Comparison of ENCODE assay signal across 19 cellular contexts in the genomic region with DNA sequence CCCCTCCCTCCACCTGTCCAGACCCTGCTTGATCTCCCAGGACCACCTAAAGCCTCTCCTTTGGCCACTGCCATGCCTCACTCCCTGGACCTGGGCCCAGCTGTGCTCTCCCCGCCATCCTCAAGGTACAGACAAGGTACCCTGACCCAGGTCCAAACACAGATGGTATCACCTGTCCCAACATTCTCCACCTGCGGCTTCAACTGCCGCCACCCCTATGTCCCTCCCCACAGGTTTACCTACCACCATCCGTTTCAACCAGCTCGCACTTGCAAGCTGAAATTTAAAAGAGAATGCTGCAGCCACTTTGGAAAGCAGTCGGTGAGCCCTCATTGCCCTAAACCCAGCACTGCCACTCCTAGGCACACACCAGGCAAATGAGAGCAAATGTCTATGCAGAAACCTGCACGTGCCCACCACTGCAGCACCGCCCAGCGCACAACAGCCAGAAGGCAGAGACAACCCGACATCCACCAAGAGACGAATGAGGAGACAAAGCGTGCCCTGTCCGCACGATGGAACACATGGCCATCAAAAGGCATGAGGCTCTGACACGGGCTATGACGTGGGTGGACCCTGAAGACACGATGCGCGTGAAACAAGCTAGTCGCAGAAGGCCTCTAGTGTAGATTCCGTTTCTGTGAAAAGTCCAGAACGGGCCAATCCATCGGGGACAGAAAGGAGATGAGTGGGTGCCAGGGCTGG.
DNase-seq lines count a peak whose midpoint lies in the region; ATAC-seq and TF ChIP-seq lines count a peak whose summit lies in the region.
"Had no signal": no experiment of that assay in that cellular context is flagged by ENCODE, and none has a peak within 500 bp of the region (broad histone marks: within the 10 kb centered on the region; RNA-seq: fewer than 3 reads in every experiment).

No MANE protein-coding gene starts in this region.

- no peaks in the 10 kb centered on the region for H3K36me3 ChIP-seq in endodermal cell (ENCODE audit: control insufficient read depth, insufficient read depth, low read length)

- CTCF ChIA-PET in RWPE1 (lab: Yijun Ruan, JAX): no interaction called here
- CTCF ChIA-PET in activated CD8-positive, alpha-beta memory T cell treated with anti-CD3 and anti-CD28 coated beads, Interleukin-2, amount 10 ng/mL, durations not matched to agents 7 days and 5 days (lab: Charles Lee): no interaction called here

- no peaks in the 10 kb centered on the region for H3K27me3 ChIP-seq in endodermal cell (ENCODE audit: control insufficient read depth, insufficient read depth, low read length, poor library complexity, severe bottlenecking)

- peak overlapping the region; percentile 55; the same call in 1 of the 2 replicates for H3K27ac ChIP-seq in RWPE1
- no peak overlapping the region for H3K27ac ChIP-seq in endodermal cell (ENCODE audit: low read depth, low read length)
- peak overlapping the region; percentile 71 for H3K27ac ChIP-seq in temporal lobe (ENCODE audit: low read depth, low read length)

- no peaks in the 10 kb centered on the region for H3K9me3 ChIP-seq in endodermal cell (ENCODE audit: control insufficient read depth, low read length)
- H3K9me3 ChIP-seq: mucosa of descending colon had no signal

- H3K27ac Mint-ChIP-seq in endodermal cell (peak overlapping the region; percentile 72), neural crest cell (ENCODE audit: unreplicated experiment) (peak overlapping the region; percentile 13)
- no peak overlapping the region for H3K27ac Mint-ChIP-seq in activated CD8-positive, alpha-beta memory T cell treated with anti-CD3 and anti-CD28 coated beads, Interleukin-2, amount 10 ng/mL, durations not matched to agents 7 days and 5 days
- H3K27ac Mint-ChIP-seq: activated T-helper 1 cell treated with anti-CD3 and anti-CD28 coated beads, Interleukin-12 subunit alpha, Interleukin-12 subunit beta, Interleukin-2, Interleukin-4 antibody, amounts not matched to agents 30 ng/mL and 10 ng/mL and 1 ng/mL, durations not matched to agents 14 hours and 24 hours and 36 hours; T-helper 17 cell had no signal

- H3K4me3 Mint-ChIP-seq in endodermal cell (no peak overlapping the region), neural crest cell (no peak overlapping the region)
- no peak overlapping the region for H3K4me3 Mint-ChIP-seq in activated CD8-positive, alpha-beta memory T cell treated with anti-CD3 and anti-CD28 coated beads, Interleukin-2, amount 10 ng/mL, durations not matched to agents 7 days and 5 days
- H3K4me3 Mint-ChIP-seq: activated T-helper 1 cell treated with anti-CD3 and anti-CD28 coated beads, Interleukin-12 subunit alpha, Interleukin-12 subunit beta, Interleukin-2, Interleukin-4 antibody, amounts not matched to agents 30 ng/mL and 10 ng/mL and 1 ng/mL, durations not matched to agents 14 hours and 24 hours and 36 hours; T-helper 17 cell had no signal

- H3K9me3 Mint-ChIP-seq in endodermal cell (no peaks in the 10 kb centered on the region), neural crest cell (no peaks in the 10 kb centered on the region)
- no peaks in the 10 kb centered on the region for H3K9me3 Mint-ChIP-seq in activated CD8-positive, alpha-beta memory T cell treated with anti-CD3 and anti-CD28 coated beads, Interleukin-2, amount 10 ng/mL, durations not matched to agents 7 days and 5 days (ENCODE audit: low read depth)
- H3K9me3 Mint-ChIP-seq: activated T-helper 1 cell treated with anti-CD3 and anti-CD28 coated beads, Interleukin-12 subunit alpha, Interleukin-12 subunit beta, Interleukin-2, Interleukin-4 antibody, amounts not matched to agents 30 ng/mL and 10 ng/mL and 1 ng/mL, durations not matched to agents 14 hours and 24 hours and 36 hours had no signal

- no peak overlapping the region for H3K4me3 ChIP-seq in endodermal cell (ENCODE audit: low read length)
- H3K4me3 ChIP-seq: mucosa of descending colon, skin epidermis had no signal

- H3K4me1 ChIP-seq in endodermal cell (ENCODE audit: control insufficient read depth, insufficient read depth, low read length): no peaks in the 10 kb centered on the region

- POLR2A ChIA-PET in RWPE1 (lab: Yijun Ruan, JAX; ENCODE audit: low non-redundant PET): no interaction called here

- H3K27me3 Mint-ChIP-seq in endodermal cell (ENCODE audit: insufficient read depth) (no peaks in the 10 kb centered on the region), neural crest cell (ENCODE audit: low read depth) (no peaks in the 10 kb centered on the region)
- H3K27me3 Mint-ChIP-seq in activated CD8-positive, alpha-beta memory T cell treated with anti-CD3 and anti-CD28 coated beads, Interleukin-2, amount 10 ng/mL, durations not matched to agents 7 days and 5 days: no peaks in the 10 kb centered on the region
- H3K27me3 Mint-ChIP-seq: T-helper 17 cell had no signal

- H3K36me3 Mint-ChIP-seq in endodermal cell (ENCODE audit: low read depth) (peaks cover 20% of the 10 kb centered on the region), neural crest cell (ENCODE audit: low read depth) (no peaks in the 10 kb centered on the region)
- H3K36me3 Mint-ChIP-seq in activated CD8-positive, alpha-beta memory T cell treated with anti-CD3 and anti-CD28 coated beads, Interleukin-2, amount 10 ng/mL, durations not matched to agents 7 days and 5 days: no peaks in the 10 kb centered on the region

- H3K4me1 Mint-ChIP-seq in endodermal cell (no peaks in the 10 kb centered on the region), neural crest cell (peaks cover 4% of the 10 kb centered on the region)
- no peaks in the 10 kb centered on the region for H3K4me1 Mint-ChIP-seq in activated CD8-positive, alpha-beta memory T cell treated with anti-CD3 and anti-CD28 coated beads, Interleukin-2, amount 10 ng/mL, durations not matched to agents 7 days and 5 days

- TF ChIP-seq CTCF in RWPE1 (conservative IDR thresholded peaks at IDR 0.05; ENCODE audit: low read depth) (no peak), endodermal cell (conservative IDR thresholded peaks at IDR 0.05) (no peak), neural crest cell (conservative IDR thresholded peaks at IDR 0.05) (no peak)

- DNase-seq in RWPE1 (ENCODE audit: low spot score) (no peak), endodermal cell (no peak), neural crest cell (ENCODE audit: low read depth, low spot score) (no peak), ecto neural progenitor cell (ENCODE audit: low spot score) (no peak), hepatic stellate cell (ENCODE audit: low spot score) (no peak)
- no peak for DNase-seq in activated CD8-positive, alpha-beta memory T cell treated with anti-CD3 and anti-CD28 coated beads, Interleukin-2, amount 10 ng/mL, durations not matched to agents 7 days and 5 days
- DNase-seq: AML-193; central memory CD4-positive, alpha-beta T cell; GDM1; kidney glomerular epithelial cell; mucosa of descending colon; NCI-H1105 treated with DMSO at 0.1 percent for 48 hours; SIG-M5; stimulated activated CD4-positive, alpha-beta T cell treated with anti-CD3 and anti-CD28 coated beads, Interleukin-4, amount 100 ng/mL, for 1 hour; T-helper 17 cell had no signal

- WGBS in endodermal cell (ENCODE audit: insufficient coverage in 1 of 2, insufficient read length in 1 of 2), 2 experiments: 89 to 97% methylated on average over 16 to 23 of the region's 23 CpGs

- ATAC-seq in activated CD8-positive, alpha-beta memory T cell treated with anti-CD3 and anti-CD28 coated beads, Interleukin-2, amount 10 ng/mL, durations not matched to agents 7 days and 5 days: no peak
- ATAC-seq in GM21528 (IDR thresholded peaks at IDR 0.05; ENCODE audit: low FRiP score, unreplicated experiment): no peak
- ATAC-seq: mucosa of descending colon, T-helper 17 cell had no signal

- no peak overlapping the region for H3K9ac ChIP-seq in endodermal cell (ENCODE audit: extremely low read depth, low read length, poor library complexity, severe bottlenecking)
